Comparison of ENCODE assay signal across 1 cellular context in the genomic region with DNA sequence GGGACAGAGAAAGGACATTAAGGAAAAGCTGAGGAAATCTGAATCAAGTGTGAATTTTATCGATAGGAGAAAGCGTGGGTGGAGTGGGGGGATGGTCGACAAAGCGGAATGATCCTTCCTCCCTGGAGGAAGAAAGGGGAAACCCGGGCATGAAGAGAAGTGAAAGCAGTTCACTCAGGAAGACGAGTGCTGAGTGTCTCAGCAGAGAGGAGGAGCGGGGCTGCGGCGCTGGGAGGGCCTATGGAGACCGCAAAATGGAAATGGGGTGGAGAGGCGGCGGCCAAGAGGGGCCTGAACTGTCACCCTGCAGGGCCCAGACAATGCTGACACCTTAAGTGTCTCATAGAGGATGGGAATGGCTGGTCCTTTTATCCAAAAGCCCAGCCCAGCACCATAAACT.
TF ChIP-seq lines count a peak whose summit lies in the region.

No MANE protein-coding gene starts in this region.

TF ChIP-seq in GM23338, 12 proteins besides CTCF, POLR2A, EP300 and RAD21 (continued from another document):
- no peak for TF ChIP-seq ZNF462 (CRISPR knock-in tag; IDR thresholded peaks at IDR 0.05)
- TF ChIP-seq EZH2phosphoT487 (IDR thresholded peaks at IDR 0.05; ENCODE audit: unreplicated experiment), result no peak
- TF ChIP-seq, protein P1, sequence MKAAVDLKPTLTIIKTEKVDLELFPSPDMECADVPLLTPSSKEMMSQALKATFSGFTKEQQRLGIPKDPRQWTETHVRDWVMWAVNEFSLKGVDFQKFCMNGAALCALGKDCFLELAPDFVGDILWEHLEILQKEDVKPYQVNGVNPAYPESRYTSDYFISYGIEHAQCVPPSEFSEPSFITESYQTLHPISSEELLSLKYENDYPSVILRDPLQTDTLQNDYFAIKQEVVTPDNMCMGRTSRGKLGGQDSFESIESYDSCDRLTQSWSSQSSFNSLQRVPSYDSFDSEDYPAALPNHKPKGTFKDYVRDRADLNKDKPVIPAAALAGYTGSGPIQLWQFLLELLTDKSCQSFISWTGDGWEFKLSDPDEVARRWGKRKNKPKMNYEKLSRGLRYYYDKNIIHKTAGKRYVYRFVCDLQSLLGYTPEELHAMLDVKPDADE (IDR thresholded peaks at IDR 0.05), result no peak
- no peak for TF ChIP-seq STAT1 (IDR thresholded peaks at IDR 0.05; ENCODE audit: unreplicated experiment)
- TF ChIP-seq POLR2AphosphoS5 (IDR thresholded peaks at IDR 0.05; ENCODE audit: low read depth), result no peak
